ENCODE assay signal across 18 cellular contexts in genomic region chr10:125204400-125204799, GRCh38. TPM values are rescaled to one million over a fixed set of nuclear protein-coding genes. Genes with fewer than 3 reads are reported as not detected.
DNase-seq lines count a peak whose midpoint lies in the region; ATAC-seq and TF ChIP-seq lines count a peak whose summit lies in the region.
"Had no signal": no experiment of that assay in that cellular context is flagged by ENCODE, and none has a peak within 500 bp of the region (broad histone marks: within the 10 kb centered on the region; RNA-seq: fewer than 3 reads in every experiment).

No MANE protein-coding gene starts in this region.

- ATAC-seq in sciatic nerve = no peak
- ATAC-seq in upper lobe of right lung = no peak
- ATAC-seq: GM12878 had no signal

- H3K27me3 ChIP-seq in right atrium auricular region (no peaks in the 10 kb centered on the region), upper lobe of right lung (no peaks in the 10 kb centered on the region)

- H3K4me3 ChIP-seq in right atrium auricular region (no peak overlapping the region), upper lobe of right lung (no peak overlapping the region)
- H3K4me3 ChIP-seq: GM12878, GM23248 had no signal

- no peak overlapping the region for H3K27ac ChIP-seq in right atrium auricular region
- no peak overlapping the region for H3K27ac ChIP-seq in upper lobe of right lung
- H3K27ac ChIP-seq: C4-2B, GM23248 had no signal

- no peaks in the 10 kb centered on the region for H3K9me3 ChIP-seq in right atrium auricular region
- no peaks in the 10 kb centered on the region for H3K9me3 ChIP-seq in upper lobe of right lung

- DNase-seq in cardiac septum (ENCODE audit: low spot score) (peak; percentile 22), right atrium auricular region (ENCODE audit: low spot score) (no peak), sciatic nerve (ENCODE audit: low spot score) (peak; percentile 12), upper lobe of right lung (peak; percentile 28), CD1c-positive myeloid dendritic cell (ENCODE audit: extremely low spot score) (no peak)
- no peak for DNase-seq in activated effector memory CD4-positive, alpha-beta T cell treated with anti-CD3 and anti-CD28 coated beads, Interleukin-2, amount 50 U/mL, for 16 hours
- DNase-seq: 8988T; CD4-positive, alpha-beta T cell; CD8-positive, alpha-beta memory T cell; DMS 273 treated with DMSO at 0.1 percent for 48 hours; DMS79; EL; GDM1; GM23248; H7; HCEC 1CT had no signal

- intact Hi-C loops in cardiac septum (cut with DNase I) = no loop called here
- intact Hi-C loops in sciatic nerve (cut with DNase I) = no loop called here
- intact Hi-C loops in upper lobe of right lung (cut with DNase I) = no loop called here

- TF ChIP-seq CTCF in right atrium auricular region (IDR thresholded peaks at IDR 0.05) = no peak
- TF ChIP-seq CTCF in upper lobe of right lung (IDR thresholded peaks at IDR 0.05) = no peak

- H3K36me3 ChIP-seq in right atrium auricular region (no peaks in the 10 kb centered on the region), upper lobe of right lung (no peaks in the 10 kb centered on the region)

- no peaks in the 10 kb centered on the region for H3K4me1 ChIP-seq in right atrium auricular region
- no peaks in the 10 kb centered on the region for H3K4me1 ChIP-seq in upper lobe of right lung

RNA-seq across cellular contexts. Expression of gene CTBP2, which starts 44.0 kb away (rescaled TPM):
- total RNA-seq in cardiac septum (35.9 TPM), right atrium auricular region (10 to 100 TPM; 26.0 to 36.0 TPM), sciatic nerve (46.9 TPM), upper lobe of right lung (66.7 TPM)

Comparison
In these comparisons a context has a peak if more than half of its experiments do, and no peak if none do; other contexts are left out.
1. DNase-seq: peak in cardiac septum (single experiment), sciatic nerve (single experiment) and upper lobe of right lung (single experiment); none in right atrium auricular region (single experiment), CD1c-positive myeloid dendritic cell (single experiment) and activated effector memory CD4-positive, alpha-beta T cell treated with anti-CD3 and anti-CD28 coated beads, Interleukin-2, amount 50 U/mL, for 16 hours (single experiment).